1 cellular context compared by ENCODE assay signal in the genomic region with DNA sequence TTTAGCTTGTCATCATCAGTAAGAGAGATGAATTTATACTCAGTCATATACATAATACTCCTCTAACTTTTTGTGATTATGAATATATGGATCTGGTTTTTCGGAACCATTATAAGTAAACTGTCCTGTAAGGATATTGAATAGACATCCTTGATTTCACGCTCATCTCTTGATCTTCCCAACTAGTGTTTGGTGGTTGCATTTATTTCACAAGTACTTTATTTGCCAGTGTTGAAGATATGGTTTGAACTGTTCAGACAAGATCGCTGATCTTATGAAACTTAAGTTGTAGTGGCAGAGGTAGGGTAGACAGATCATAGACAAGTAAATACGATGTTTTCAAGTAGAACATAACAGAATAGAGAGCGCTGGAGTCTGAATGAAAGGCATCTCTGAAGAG.
A peak's percentile ranks its signal among the peaks of the same experiment; 100 is the strongest.
TF ChIP-seq lines count a peak whose summit lies in the region.

No MANE protein-coding gene starts in this region.

TF ChIP-seq in HepG2, 621 proteins besides CTCF, POLR2A, EP300 and RAD21:
- TF ChIP-seq, protein P1, sequence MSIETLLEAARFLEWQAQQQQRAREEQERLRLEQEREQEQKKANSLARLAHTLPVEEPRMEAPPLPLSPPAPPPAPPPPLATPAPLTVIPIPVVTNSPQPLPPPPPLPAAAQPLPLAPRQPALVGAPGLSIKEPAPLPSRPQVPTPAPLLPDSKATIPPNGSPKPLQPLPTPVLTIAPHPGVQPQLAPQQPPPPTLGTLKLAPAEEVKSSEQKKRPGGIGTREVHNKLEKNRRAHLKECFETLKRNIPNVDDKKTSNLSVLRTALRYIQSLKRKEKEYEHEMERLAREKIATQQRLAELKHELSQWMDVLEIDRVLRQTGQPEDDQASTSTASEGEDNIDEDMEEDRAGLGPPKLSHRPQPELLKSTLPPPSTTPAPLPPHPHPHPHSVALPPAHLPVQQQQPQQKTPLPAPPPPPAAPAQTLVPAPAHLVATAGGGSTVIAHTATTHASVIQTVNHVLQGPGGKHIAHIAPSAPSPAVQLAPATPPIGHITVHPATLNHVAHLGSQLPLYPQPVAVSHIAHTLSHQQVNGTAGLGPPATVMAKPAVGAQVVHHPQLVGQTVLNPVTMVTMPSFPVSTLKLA (IDR thresholded peaks at IDR 0.05): no peak
- 0 out of 2 replicates have a peak, but pooled peaks have one; percentile 20 for TF ChIP-seq ATF1 (CRISPR knock-in tag; IDR thresholded peaks at IDR 0.05)
TF ChIP-seq in HepG2: peak in this region for 1.
